Comparison of ENCODE assay signal across 16 cellular contexts in genomic region chr15:94910166-94910565, GRCh38.
"Had no signal": no experiment of that assay in that cellular context is flagged by ENCODE, and none has a peak within 500 bp of the region (broad histone marks: within the 10 kb centered on the region; RNA-seq: fewer than 3 reads in every experiment).

No MANE protein-coding gene starts in this region.

- H3K9me3 ChIP-seq: ovary, testis, upper lobe of right lung had no signal

- DNase-seq: activated CD4-positive, alpha-beta T cell treated with anti-CD3 and anti-CD28 coated beads for 48 hours; activated naive CD4-positive, alpha-beta T cell treated with anti-CD3 and anti-CD28 coated beads, Interleukin-2, amount 10 ng/mL, durations not matched to agents 7 days and 5 days; central memory CD4-positive, alpha-beta T cell; effector memory CD8-positive, alpha-beta T cell; glutamatergic neuron; mesendoderm; ovary; stimulated activated CD4-positive, alpha-beta T cell treated with anti-CD3 and anti-CD28 coated beads, Interleukin-15, amount 100 ng/mL, for 24 hours; stimulated activated CD4-positive, alpha-beta T cell treated with anti-CD3 and anti-CD28 coated beads, Interleukin-4, amount 100 ng/mL, for 24 hours; stimulated activated naive CD8-positive, alpha-beta T cell treated with anti-CD3 and anti-CD28 coated beads, Interleukin-15, amount 100 ng/mL, for 72 hours; T-helper 9 cell; testis; upper lobe of right lung; WERI-Rb-1 had no signal

- H3K4me3 ChIP-seq: ovary, testis, upper lobe of right lung had no signal

- H3K27me3 ChIP-seq: ovary, testis, upper lobe of right lung had no signal

- H3K4me1 ChIP-seq: testis, upper lobe of right lung had no signal

- H3K27ac ChIP-seq: ovary, testis, upper lobe of right lung, WERI-Rb-1 had no signal

- H3K36me3 ChIP-seq: ovary, upper lobe of right lung, WERI-Rb-1 had no signal

- ATAC-seq: activated T-helper 17 cell treated with anti-CD3 and anti-CD28 coated beads, Interleukin-2, amount 50 U/mL, for 72 hours; effector memory CD8-positive, alpha-beta T cell; left lobe of liver; stimulated activated naive CD8-positive, alpha-beta T cell treated with anti-CD3 and anti-CD28 coated beads, Interleukin-15, amount 100 ng/mL, for 72 hours; upper lobe of right lung had no signal
